1 cellular context compared by ENCODE assay signal in the genomic region with DNA sequence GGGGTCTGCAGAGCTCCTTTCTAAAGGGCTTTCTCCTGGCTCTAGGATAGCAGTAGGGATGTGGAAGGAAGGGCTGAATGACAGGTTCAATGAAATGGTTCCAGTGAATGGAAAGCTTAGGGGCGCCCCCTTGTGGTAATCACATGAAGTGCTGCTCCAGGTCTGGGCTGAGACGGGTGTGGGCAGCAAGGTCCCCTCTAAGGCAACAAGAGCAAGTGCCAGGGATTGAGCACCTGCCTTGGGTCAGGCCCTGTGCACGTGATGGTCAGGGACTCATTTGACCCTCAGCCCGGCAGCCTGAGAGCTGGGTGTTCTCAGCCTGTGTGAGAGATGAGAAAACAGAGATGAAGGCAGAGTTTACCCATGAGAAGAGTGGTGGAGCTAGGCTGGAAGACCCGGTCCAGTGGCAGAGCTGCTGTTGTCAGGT.
TF ChIP-seq lines count a peak whose summit lies in the region.

No MANE protein-coding gene starts in this region.

TF ChIP-seq in HepG2, 621 proteins besides CTCF, POLR2A, EP300 and RAD21 (continued from another document and continues in another):
- TF ChIP-seq ZBTB37 (CRISPR knock-in tag; IDR thresholded peaks at IDR 0.05) (no peak), ZNF562 (CRISPR knock-in tag; IDR thresholded peaks at IDR 0.05; ENCODE audit: borderline replicate concordance) (no peak), ZNF558 (CRISPR knock-in tag; IDR thresholded peaks at IDR 0.05; ENCODE audit: borderline replicate concordance) (no peak), SOX5 (CRISPR knock-in tag; IDR thresholded peaks at IDR 0.05; ENCODE audit: borderline replicate concordance) (peak; percentile 24; the same call in 1 of the 2 replicates), HOXA5 (CRISPR knock-in tag; IDR thresholded peaks at IDR 0.05) (no peak), ZNF224 (CRISPR knock-in tag; IDR thresholded peaks at IDR 0.05) (no peak), SAFB2 (CRISPR knock-in tag; IDR thresholded peaks at IDR 0.05; ENCODE audit: borderline replicate concordance, low read depth) (no peak), SOX13 (IDR thresholded peaks at IDR 0.05) (no peak), SOX13 (CRISPR knock-in tag; conservative IDR thresholded peaks at IDR 0.05 in 1 of 2, IDR thresholded peaks at IDR 0.05 in 1 of 2) (peak in 1 of 2 experiments; percentile 50; a peak in 1 of 4 replicates), ZMYM4 (CRISPR knock-in tag; IDR thresholded peaks at IDR 0.05) (0 out of 2 replicates have a peak, but pooled peaks have one; percentile 33), HMGXB3 (CRISPR knock-in tag; IDR thresholded peaks at IDR 0.05; ENCODE audit: borderline replicate concordance) (no peak), THRA (CRISPR knock-in tag; IDR thresholded peaks at IDR 0.05; ENCODE audit: borderline replicate concordance) (peak; percentile 62; the same call in 1 of the 2 replicates), PATZ1 (CRISPR knock-in tag; IDR thresholded peaks at IDR 0.05) (no peak), ZKSCAN8 (CRISPR knock-in tag; IDR thresholded peaks at IDR 0.05; ENCODE audit: borderline replicate concordance) (no peak), MTA3 (CRISPR knock-in tag; IDR thresholded peaks at IDR 0.05) (no peak), HDAC1 (CRISPR knock-in tag; IDR thresholded peaks at IDR 0.05) (no peak), ZNF782 (CRISPR knock-in tag; IDR thresholded peaks at IDR 0.05; ENCODE audit: borderline replicate concordance) (no peak), IKZF4 (CRISPR knock-in tag; IDR thresholded peaks at IDR 0.05; ENCODE audit: borderline replicate concordance, low read depth, not compliant biosample characterization) (no peak), ZNF850 (CRISPR knock-in tag; conservative IDR thresholded peaks at IDR 0.05) (no peak), ZNF383 (CRISPR knock-in tag; IDR thresholded peaks at IDR 0.05; ENCODE audit: borderline replicate concordance) (no peak), ONECUT2 (CRISPR knock-in tag; IDR thresholded peaks at IDR 0.05) (no peak), ZNF432 (CRISPR knock-in tag; IDR thresholded peaks at IDR 0.05; ENCODE audit: borderline replicate concordance) (no peak), ZNF121 (CRISPR knock-in tag; IDR thresholded peaks at IDR 0.05) (peak; percentile 92), CC2D1A (CRISPR knock-in tag; IDR thresholded peaks at IDR 0.05) (no peak), ZNF367 (CRISPR knock-in tag; IDR thresholded peaks at IDR 0.05; ENCODE audit: borderline replicate concordance) (no peak), ZNF460 (CRISPR knock-in tag; IDR thresholded peaks at IDR 0.05; ENCODE audit: borderline replicate concordance) (no peak), ZNF33B (CRISPR knock-in tag; IDR thresholded peaks at IDR 0.05) (no peak), ZSCAN21 (CRISPR knock-in tag; IDR thresholded peaks at IDR 0.05; ENCODE audit: borderline replicate concordance) (0 out of 2 replicates have a peak, but pooled peaks have one; percentile 26), LCORL (IDR thresholded peaks at IDR 0.05) (no peak), LCORL (CRISPR knock-in tag; IDR thresholded peaks at IDR 0.05) (no peak), SALL1 (CRISPR knock-in tag; IDR thresholded peaks at IDR 0.05) (peak; percentile 67), TMF1 (CRISPR knock-in tag; IDR thresholded peaks at IDR 0.05; ENCODE audit: low read depth) (no peak), CAMTA2 (CRISPR knock-in tag; IDR thresholded peaks at IDR 0.05; ENCODE audit: borderline replicate concordance) (no peak), CENPX (CRISPR knock-in tag; IDR thresholded peaks at IDR 0.05) (no peak), ZFP41 (CRISPR knock-in tag; IDR thresholded peaks at IDR 0.05; ENCODE audit: borderline replicate concordance) (no peak), ARID2 (CRISPR knock-in tag; IDR thresholded peaks at IDR 0.05; ENCODE audit: borderline replicate concordance) (no peak), RNF2 (conservative IDR thresholded peaks at IDR 0.05; ENCODE audit: low read depth) (no peak), ZNF354B (CRISPR knock-in tag; IDR thresholded peaks at IDR 0.05) (no peak), BHLHE40 (IDR thresholded peaks at IDR 0.05; ENCODE audit: low read length) (peak; percentile 75), ZNF737 (CRISPR knock-in tag; IDR thresholded peaks at IDR 0.05; ENCODE audit: borderline replicate concordance) (no peak), POLR2AphosphoS5 (IDR thresholded peaks at IDR 0.05; ENCODE audit: low read depth, low read length) (no peak), GTF2F1 (IDR thresholded peaks at IDR 0.05; ENCODE audit: low read length) (no peak), ZNF761 (CRISPR knock-in tag; conservative IDR thresholded peaks at IDR 0.05) (no peak), HDAC6 (IDR thresholded peaks at IDR 0.05; ENCODE audit: low read depth, low read length) (no peak)
- TF ChIP-seq, protein P1, sequence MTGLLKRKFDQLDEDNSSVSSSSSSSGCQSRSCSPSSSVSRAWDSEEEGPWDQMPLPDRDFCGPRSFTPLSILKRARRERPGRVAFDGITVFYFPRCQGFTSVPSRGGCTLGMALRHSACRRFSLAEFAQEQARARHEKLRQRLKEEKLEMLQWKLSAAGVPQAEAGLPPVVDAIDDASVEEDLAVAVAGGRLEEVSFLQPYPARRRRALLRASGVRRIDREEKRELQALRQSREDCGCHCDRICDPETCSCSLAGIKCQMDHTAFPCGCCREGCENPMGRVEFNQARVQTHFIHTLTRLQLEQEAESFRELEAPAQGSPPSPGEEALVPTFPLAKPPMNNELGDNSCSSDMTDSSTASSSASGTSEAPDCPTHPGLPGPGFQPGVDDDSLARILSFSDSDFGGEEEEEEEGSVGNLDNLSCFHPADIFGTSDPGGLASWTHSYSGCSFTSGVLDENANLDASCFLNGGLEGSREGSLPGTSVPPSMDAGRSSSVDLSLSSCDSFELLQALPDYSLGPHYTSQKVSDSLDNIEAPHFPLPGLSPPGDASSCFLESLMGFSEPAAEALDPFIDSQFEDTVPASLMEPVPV (CRISPR knock-in tag; IDR thresholded peaks at IDR 0.05) = no peak
- TF ChIP-seq, protein P2, sequence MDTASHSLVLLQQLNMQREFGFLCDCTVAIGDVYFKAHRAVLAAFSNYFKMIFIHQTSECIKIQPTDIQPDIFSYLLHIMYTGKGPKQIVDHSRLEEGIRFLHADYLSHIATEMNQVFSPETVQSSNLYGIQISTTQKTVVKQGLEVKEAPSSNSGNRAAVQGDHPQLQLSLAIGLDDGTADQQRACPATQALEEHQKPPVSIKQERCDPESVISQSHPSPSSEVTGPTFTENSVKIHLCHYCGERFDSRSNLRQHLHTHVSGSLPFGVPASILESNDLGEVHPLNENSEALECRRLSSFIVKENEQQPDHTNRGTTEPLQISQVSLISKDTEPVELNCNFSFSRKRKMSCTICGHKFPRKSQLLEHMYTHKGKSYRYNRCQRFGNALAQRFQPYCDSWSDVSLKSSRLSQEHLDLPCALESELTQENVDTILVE (CRISPR knock-in tag; IDR thresholded peaks at IDR 0.05) = no peak
- TF ChIP-seq, protein P3, sequence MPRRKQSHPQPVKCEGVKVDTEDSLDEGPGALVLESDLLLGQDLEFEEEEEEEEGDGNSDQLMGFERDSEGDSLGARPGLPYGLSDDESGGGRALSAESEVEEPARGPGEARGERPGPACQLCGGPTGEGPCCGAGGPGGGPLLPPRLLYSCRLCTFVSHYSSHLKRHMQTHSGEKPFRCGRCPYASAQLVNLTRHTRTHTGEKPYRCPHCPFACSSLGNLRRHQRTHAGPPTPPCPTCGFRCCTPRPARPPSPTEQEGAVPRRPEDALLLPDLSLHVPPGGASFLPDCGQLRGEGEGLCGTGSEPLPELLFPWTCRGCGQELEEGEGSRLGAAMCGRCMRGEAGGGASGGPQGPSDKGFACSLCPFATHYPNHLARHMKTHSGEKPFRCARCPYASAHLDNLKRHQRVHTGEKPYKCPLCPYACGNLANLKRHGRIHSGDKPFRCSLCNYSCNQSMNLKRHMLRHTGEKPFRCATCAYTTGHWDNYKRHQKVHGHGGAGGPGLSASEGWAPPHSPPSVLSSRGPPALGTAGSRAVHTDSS (CRISPR knock-in tag; conservative IDR thresholded peaks at IDR 0.05) = no peak
- TF ChIP-seq, protein P4, sequence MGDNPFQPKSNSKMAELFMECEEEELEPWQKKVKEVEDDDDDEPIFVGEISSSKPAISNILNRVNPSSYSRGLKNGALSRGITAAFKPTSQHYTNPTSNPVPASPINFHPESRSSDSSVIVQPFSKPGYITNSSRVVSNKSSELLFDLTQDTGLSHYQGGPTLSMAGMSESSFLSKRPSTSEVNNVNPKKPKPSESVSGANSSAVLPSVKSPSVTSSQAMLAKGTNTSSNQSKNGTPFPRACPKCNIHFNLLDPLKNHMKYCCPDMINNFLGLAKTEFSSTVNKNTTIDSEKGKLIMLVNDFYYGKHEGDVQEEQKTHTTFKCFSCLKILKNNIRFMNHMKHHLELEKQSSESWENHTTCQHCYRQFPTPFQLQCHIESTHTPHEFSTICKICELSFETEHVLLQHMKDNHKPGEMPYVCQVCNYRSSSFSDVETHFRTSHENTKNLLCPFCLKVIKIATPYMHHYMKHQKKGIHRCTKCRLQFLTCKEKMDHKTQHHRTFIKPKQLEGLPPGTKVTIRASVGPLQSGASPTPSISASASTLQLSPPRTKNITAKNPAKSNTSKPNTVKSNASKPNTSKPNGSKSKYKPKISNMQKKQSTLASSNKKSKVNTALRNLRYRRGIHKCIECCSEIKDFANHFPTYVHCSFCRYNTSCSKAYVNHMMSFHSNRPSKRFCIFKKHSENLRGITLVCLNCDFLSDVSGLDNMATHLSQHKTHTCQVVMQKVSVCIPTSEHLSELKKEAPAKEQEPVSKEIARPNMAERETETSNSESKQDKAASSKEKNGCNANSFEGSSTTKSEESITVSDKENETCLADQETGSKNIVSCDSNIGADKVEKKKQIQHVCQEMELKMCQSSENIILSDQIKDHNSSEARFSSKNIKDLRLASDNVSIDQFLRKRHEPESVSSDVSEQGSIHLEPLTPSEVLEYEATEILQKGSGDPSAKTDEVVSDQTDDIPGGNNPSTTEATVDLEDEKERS (CRISPR knock-in tag; IDR thresholded peaks at IDR 0.05) = no peak
